Comparison of ENCODE assay signal across 8 cellular contexts in the genomic region with DNA sequence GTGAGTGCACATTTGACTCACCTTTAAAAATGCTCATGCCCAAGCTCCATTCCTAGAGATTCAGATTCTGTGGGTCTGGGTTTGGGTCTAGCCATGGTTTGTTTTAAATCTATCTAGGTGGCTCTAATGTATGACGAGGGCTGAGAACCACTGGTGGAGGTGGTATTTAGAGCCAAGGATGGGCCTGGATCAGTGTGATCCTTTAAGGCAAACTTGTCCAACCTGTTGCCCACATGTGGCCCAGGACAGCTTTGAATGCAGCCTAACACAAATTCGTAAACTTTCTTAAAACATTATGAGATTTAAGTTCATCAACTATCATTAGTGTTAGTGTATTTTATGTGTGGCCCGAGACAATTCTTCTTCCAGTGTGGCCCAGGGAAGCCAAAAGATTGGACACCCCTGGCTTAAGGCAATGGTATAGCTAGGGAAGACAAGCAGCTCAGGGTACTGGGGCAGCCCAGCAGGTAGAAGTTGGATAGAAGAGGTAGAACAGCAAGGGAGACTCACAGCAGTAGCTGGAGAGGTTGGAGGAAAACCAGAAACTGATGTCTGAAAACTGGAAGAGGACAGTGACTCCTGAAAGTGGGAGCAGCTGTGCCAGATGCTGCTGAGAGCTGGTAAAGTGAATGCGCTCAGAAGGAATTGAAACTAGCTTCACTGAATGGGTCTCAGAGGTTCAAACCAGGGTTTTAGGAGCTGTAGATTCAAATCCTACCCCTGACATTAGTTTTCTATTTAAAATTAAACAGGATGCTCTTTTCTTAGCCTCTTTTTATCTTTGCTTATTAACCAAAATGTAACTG. TPM values are rescaled to one million over a fixed set of nuclear protein-coding genes. Genes with fewer than 3 reads are reported as not detected.
DNase-seq lines count a peak whose midpoint lies in the region; ATAC-seq and TF ChIP-seq lines count a peak whose summit lies in the region.
"Had no signal": no experiment of that assay in that cellular context is flagged by ENCODE, and none has a peak within 500 bp of the region (broad histone marks: within the 10 kb centered on the region; RNA-seq: fewer than 3 reads in every experiment).

No MANE protein-coding gene starts in this region.

- no peak for TF ChIP-seq POLR2A in suprapubic skin (IDR thresholded peaks at IDR 0.05)

- TF ChIP-seq CTCF in HEK293 (tag by site-specific recombination; IDR thresholded peaks at IDR 0.05) (no peak), ascending aorta (IDR thresholded peaks at IDR 0.05) (no peak), lower lobe of right lung (IDR thresholded peaks at IDR 0.05) (no peak), suprapubic skin (IDR thresholded peaks at IDR 0.05) (no peak), RWPE1 (conservative IDR thresholded peaks at IDR 0.05; ENCODE audit: low read depth) (no peak)

- ATAC-seq in lower lobe of right lung = no peak

- CTCF ChIA-PET in HEK293 (lab: Yijun Ruan, JAX) (interaction anchor here (0.5 to 1.1 kb wide), 4 partner anchors 11 to 93 kb away, joined by 3 to 7 read pairs (median 4); no protein-coding TSS in a partner anchor), RWPE1 (lab: Yijun Ruan, JAX) (interaction anchor here (0.7 kb wide), 1 partner anchor 244 kb away, joined by 3 read pairs; no protein-coding TSS in a partner anchor)

- H3K4me3 ChIP-seq in HEK293 (ENCODE audit: low read depth, low read length) = no peak overlapping the region
- H3K4me3 ChIP-seq in ascending aorta = no peak overlapping the region
- H3K4me3 ChIP-seq in lower lobe of right lung = no peak overlapping the region
- no peak overlapping the region for H3K4me3 ChIP-seq in suprapubic skin
- H3K4me3 ChIP-seq: thoracic aorta had no signal

- peaks cover 29% of the 10 kb centered on the region for H3K4me1 ChIP-seq in HEK293 (ENCODE audit: control insufficient read depth, insufficient read depth, low read length)
- peaks cover 15 to 72% of the 10 kb centered on the region in 2 donors for H3K4me1 ChIP-seq in ascending aorta
- H3K4me1 ChIP-seq in lower lobe of right lung = peaks cover 100% of the 10 kb centered on the region
- H3K4me1 ChIP-seq in suprapubic skin = peaks cover 83% of the 10 kb centered on the region

- H3K9me3 ChIP-seq in HEK293 (ENCODE audit: control insufficient read depth, insufficient read depth, low read depth, low read length) (no peaks in the 10 kb centered on the region), ascending aorta (no peaks in the 10 kb centered on the region), lower lobe of right lung (no peaks in the 10 kb centered on the region), suprapubic skin (no peaks in the 10 kb centered on the region)
- H3K9me3 ChIP-seq: thoracic aorta had no signal

- intact Hi-C loops in ascending aorta (cut with DNase I) = no loop called here
- intact Hi-C loops in lower lobe of right lung (cut with DNase I) = no loop called here

- no peak overlapping the region for H3K27ac ChIP-seq in HEK293 (ENCODE audit: extremely low read depth, low read depth, low read length)
- peak overlapping the region; percentile 29 to 53 for H3K27ac ChIP-seq in ascending aorta
- H3K27ac ChIP-seq in lower lobe of right lung = peak overlapping the region; percentile 56
- peak overlapping the region; percentile 28 for H3K27ac ChIP-seq in suprapubic skin
- H3K27ac ChIP-seq in RWPE1 = no peak overlapping the region

- no peak for TF ChIP-seq EP300 in suprapubic skin (IDR thresholded peaks at IDR 0.05)

- no peak for DNase-seq in ascending aorta (ENCODE audit: low spot score in 2 of 2)
- no peak for DNase-seq in lower lobe of right lung
- DNase-seq in suprapubic skin (ENCODE audit: low spot score in 2 of 2) = no peak
- DNase-seq in RWPE1 (ENCODE audit: low spot score) = no peak
- DNase-seq in putamen (ENCODE audit: low spot score) = no peak
- no peak for DNase-seq in SHP77 treated with DMSO at 0.1 percent for 48 hours (lab: John Stamatoyannopoulos, UW)

- H3K27me3 ChIP-seq in ascending aorta = no peaks in the 10 kb centered on the region
- H3K27me3 ChIP-seq in lower lobe of right lung (ENCODE audit: low read depth) = no peaks in the 10 kb centered on the region
- no peaks in the 10 kb centered on the region for H3K27me3 ChIP-seq in suprapubic skin

- no peaks in the 10 kb centered on the region for H3K36me3 ChIP-seq in HEK293 (ENCODE audit: control insufficient read depth in 2 of 2, insufficient read depth in 1 of 2, low read length in 2 of 2)
- no peaks in the 10 kb centered on the region for H3K36me3 ChIP-seq in ascending aorta
- no peaks in the 10 kb centered on the region for H3K36me3 ChIP-seq in lower lobe of right lung
- no peaks in the 10 kb centered on the region for H3K36me3 ChIP-seq in suprapubic skin
- H3K36me3 ChIP-seq: thoracic aorta had no signal

- WGBS in suprapubic skin = 49% methylated on average over 4 of the region's 4 CpGs

- POLR2A ChIA-PET in HEK293 (lab: Yijun Ruan, JAX) (interaction anchor here (0.6 to 1.7 kb wide), 4 partner anchors 10 to 87 kb away, joined by 3 to 8 read pairs (median 3); no protein-coding TSS in a partner anchor), RWPE1 (lab: Yijun Ruan, JAX; ENCODE audit: low non-redundant PET) (no interaction called here)

TF ChIP-seq in HEK293, 187 proteins besides CTCF, POLR2A, EP300 and RAD21:
- TF ChIP-seq SETDB1 (IDR thresholded peaks at IDR 0.05; ENCODE audit: insufficient read length, low read length) = no peak
- TF ChIP-seq, protein P1, sequence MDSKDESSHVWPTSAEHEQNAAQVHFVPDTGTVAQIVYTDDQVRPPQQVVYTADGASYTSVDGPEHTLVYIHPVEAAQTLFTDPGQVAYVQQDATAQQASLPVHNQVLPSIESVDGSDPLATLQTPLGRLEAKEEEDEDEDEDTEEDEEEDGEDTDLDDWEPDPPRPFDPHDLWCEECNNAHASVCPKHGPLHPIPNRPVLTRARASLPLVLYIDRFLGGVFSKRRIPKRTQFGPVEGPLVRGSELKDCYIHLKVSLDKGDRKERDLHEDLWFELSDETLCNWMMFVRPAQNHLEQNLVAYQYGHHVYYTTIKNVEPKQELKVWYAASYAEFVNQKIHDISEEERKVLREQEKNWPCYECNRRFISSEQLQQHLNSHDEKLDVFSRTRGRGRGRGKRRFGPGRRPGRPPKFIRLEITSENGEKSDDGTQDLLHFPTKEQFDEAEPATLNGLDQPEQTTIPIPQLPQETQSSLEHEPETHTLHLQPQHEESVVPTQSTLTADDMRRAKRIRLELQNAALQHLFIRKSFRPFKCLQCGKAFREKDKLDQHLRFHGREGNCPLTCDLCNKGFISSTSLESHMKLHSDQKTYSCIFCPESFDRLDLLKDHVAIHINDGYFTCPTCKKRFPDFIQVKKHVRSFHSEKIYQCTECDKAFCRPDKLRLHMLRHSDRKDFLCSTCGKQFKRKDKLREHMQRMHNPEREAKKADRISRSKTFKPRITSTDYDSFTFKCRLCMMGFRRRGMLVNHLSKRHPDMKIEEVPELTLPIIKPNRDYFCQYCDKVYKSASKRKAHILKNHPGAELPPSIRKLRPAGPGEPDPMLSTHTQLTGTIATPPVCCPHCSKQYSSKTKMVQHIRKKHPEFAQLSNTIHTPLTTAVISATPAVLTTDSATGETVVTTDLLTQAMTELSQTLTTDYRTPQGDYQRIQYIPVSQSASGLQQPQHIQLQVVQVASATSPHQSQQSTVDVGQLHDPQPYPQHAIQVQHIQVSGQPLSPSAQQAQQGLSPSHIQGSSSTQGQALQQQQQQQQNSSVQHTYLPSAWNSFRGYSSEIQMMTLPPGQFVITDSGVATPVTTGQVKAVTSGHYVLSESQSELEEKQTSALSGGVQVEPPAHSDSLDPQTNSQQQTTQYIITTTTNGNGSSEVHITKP (tag by site-specific recombination; IDR thresholded peaks at IDR 0.05) = peak; percentile 53
- TF ChIP-seq ZFP69B (tag by site-specific recombination; IDR thresholded peaks at IDR 0.05) = no peak
- TF ChIP-seq ZNF292 (tag by site-specific recombination; IDR thresholded peaks at IDR 0.05; ENCODE audit: borderline replicate concordance, low read depth) = no peak
- TF ChIP-seq SCRT2 (tag by site-specific recombination; IDR thresholded peaks at IDR 0.05) = peak; percentile 74
- TF ChIP-seq SALL2 (tag by site-specific recombination; IDR thresholded peaks at IDR 0.05; ENCODE audit: borderline replicate concordance) = no peak
- TF ChIP-seq, protein P2, sequence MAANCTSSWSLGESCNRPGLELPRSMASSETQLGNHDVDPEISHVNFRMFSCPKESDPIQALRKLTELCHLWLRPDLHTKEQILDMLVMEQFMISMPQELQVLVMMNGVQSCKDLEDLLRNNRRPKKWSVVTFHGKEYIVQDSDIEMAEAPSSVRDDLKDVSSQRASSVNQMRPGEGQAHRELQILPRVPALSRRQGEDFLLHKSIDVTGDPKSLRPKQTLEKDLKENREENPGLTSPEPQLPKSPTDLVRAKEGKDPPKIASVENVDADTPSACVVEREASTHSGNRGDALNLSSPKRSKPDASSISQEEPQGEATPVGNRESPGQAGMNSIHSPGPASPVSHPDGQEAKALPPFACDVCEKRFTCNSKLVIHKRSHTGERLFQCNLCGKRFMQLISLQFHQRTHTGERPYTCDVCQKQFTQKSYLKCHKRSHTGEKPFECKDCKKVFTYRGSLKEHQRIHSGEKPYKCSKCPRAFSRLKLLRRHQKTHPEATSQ (tag by site-specific recombination; IDR thresholded peaks at IDR 0.05) = no peak

RNA-seq across cellular contexts. Expression of a gene that starts 18.2 kb away (rescaled TPM):
- total RNA-seq in ascending aorta (261 TPM), lower lobe of right lung (279 TPM), suprapubic skin (100 to 1,000 TPM; 122 to 299 (median 196) TPM)

Comparison
In these comparisons a context has a peak if more than half of its experiments do, and no peak if none do; other contexts are left out.
1. H3K27ac ChIP-seq: peak in ascending aorta (2 of 2), lower lobe of right lung (single experiment) and suprapubic skin (single experiment); none in HEK293 (single experiment) and RWPE1 (single experiment).